9 cellular contexts compared by ENCODE assay signal in the genomic region with DNA sequence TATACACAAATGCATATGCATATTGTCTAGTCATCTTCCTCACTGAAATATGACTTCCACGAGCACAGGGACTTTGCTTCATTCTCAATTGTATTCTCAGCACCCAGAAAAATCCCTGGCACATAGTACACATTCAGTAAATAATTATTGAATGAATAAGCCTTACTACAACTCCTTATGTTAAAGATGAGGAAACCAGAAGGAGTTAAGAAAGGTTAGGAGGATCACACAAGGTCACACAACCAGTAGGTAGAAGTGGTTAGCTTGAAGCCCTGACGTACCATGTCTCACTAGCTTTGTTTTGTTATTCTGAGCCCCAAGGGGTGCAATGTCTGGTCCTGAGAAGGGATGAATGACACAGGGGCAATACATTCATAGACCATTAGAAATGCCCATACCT.
"Had no signal": no experiment of that assay in that cellular context is flagged by ENCODE, and none has a peak within 500 bp of the region (broad histone marks: within the 10 kb centered on the region; RNA-seq: fewer than 3 reads in every experiment).

No MANE protein-coding gene starts in this region.

- H3K36me3 Mint-ChIP-seq: stimulated activated effector memory CD8-positive, alpha-beta T cell treated with anti-CD3 and anti-CD28 coated beads, Interleukin-12 subunit alpha, Interleukin-12 subunit beta, amount 100 ng/mL, for 72 hours had no signal

- H3K4me3 Mint-ChIP-seq: neural crest cell; stimulated activated effector memory CD8-positive, alpha-beta T cell treated with anti-CD3 and anti-CD28 coated beads, Interleukin-12 subunit alpha, Interleukin-12 subunit beta, amount 100 ng/mL, for 72 hours had no signal

- H3K4me1 Mint-ChIP-seq: neural crest cell; stimulated activated effector memory CD8-positive, alpha-beta T cell treated with anti-CD3 and anti-CD28 coated beads, Interleukin-12 subunit alpha, Interleukin-12 subunit beta, amount 100 ng/mL, for 72 hours had no signal

- DNase-seq: activated CD4-positive, alpha-beta T cell treated with anti-CD3 and anti-CD28 coated beads, Interleukin-2, amount 50 U/mL, for 1 hour; activated naive CD4-positive, alpha-beta T cell; colonic mucosa; ovary; stimulated activated CD4-positive, alpha-beta T cell treated with anti-CD3 and anti-CD28 coated beads, Interleukin-1b, Interleukin-23, amount 100 ng/mL, for 48 hours had no signal

- ATAC-seq: left lobe of liver; sciatic nerve; stimulated activated effector memory CD8-positive, alpha-beta T cell treated with anti-CD3 and anti-CD28 coated beads, Interleukin-12 subunit alpha, Interleukin-12 subunit beta, amount 100 ng/mL, for 72 hours had no signal

- H3K27ac Mint-ChIP-seq: stimulated activated effector memory CD8-positive, alpha-beta T cell treated with anti-CD3 and anti-CD28 coated beads, Interleukin-12 subunit alpha, Interleukin-12 subunit beta, amount 100 ng/mL, for 72 hours had no signal
